In genomic region chr5:52988335-52989024, GRCh38 we compare ENCODE assay signal across 8 cellular contexts. TPM values are rescaled to one million over a fixed set of nuclear protein-coding genes. Genes with fewer than 3 reads are reported as not detected.
DNase-seq lines count a peak whose midpoint lies in the region; ATAC-seq and TF ChIP-seq lines count a peak whose summit lies in the region.

No MANE protein-coding gene starts in this region.

- intact Hi-C loops in activated CD4-positive, alpha-beta T cell treated with anti-CD3 and anti-CD28 coated beads, Interleukin-2, amount 10 ng/mL, durations not matched to agents 24 days and 14 days (cut with micrococcal nuclease), result loop anchor here (1.0 to 2.0 kb wide), 6 partner anchors 17 to 108 kb away; no protein-coding TSS in a partner anchor

- H3K4me1 Mint-ChIP-seq in activated CD4-positive, alpha-beta T cell treated with anti-CD3 and anti-CD28 coated beads, Interleukin-2, amount 10 ng/mL, durations not matched to agents 24 days and 14 days, result peaks cover 52% of the 10 kb centered on the region
- H3K4me1 Mint-ChIP-seq in T-helper 17 cell (peaks cover 22% of the 10 kb centered on the region), progenitor cell of endocrine pancreas (ENCODE audit: low read depth) (peaks cover 8% of the 10 kb centered on the region)

- no peaks in the 10 kb centered on the region for H3K27me3 ChIP-seq in gastroesophageal sphincter

- TF ChIP-seq EP300 in gastroesophageal sphincter (IDR thresholded peaks at IDR 0.05), result no peak

- no peaks in the 10 kb centered on the region for H3K9me3 Mint-ChIP-seq in activated CD4-positive, alpha-beta T cell treated with anti-CD3 and anti-CD28 coated beads, Interleukin-2, amount 10 ng/mL, durations not matched to agents 24 days and 14 days
- H3K9me3 Mint-ChIP-seq in progenitor cell of endocrine pancreas (ENCODE audit: low read depth), result no peaks in the 10 kb centered on the region

- H3K27ac Mint-ChIP-seq in activated CD4-positive, alpha-beta T cell treated with anti-CD3 and anti-CD28 coated beads, Interleukin-2, amount 10 ng/mL, durations not matched to agents 24 days and 14 days, result peak overlapping the region; percentile 62
- H3K27ac Mint-ChIP-seq in T-helper 17 cell, result no peak overlapping the region
- no peak overlapping the region for H3K27ac Mint-ChIP-seq in progenitor cell of endocrine pancreas

- peak overlapping the region; percentile 84 for H3K4me3 Mint-ChIP-seq in activated CD4-positive, alpha-beta T cell treated with anti-CD3 and anti-CD28 coated beads, Interleukin-2, amount 10 ng/mL, durations not matched to agents 24 days and 14 days
- H3K4me3 Mint-ChIP-seq in T-helper 17 cell (peak overlapping the region; percentile 91), progenitor cell of endocrine pancreas (ENCODE audit: low read depth) (peak overlapping the region; percentile 63)

- TF ChIP-seq POLR2A in gastroesophageal sphincter (IDR thresholded peaks at IDR 0.05), result no peak

- peak overlapping the region; percentile 40 to 75 for H3K4me3 ChIP-seq in gastroesophageal sphincter

- peak; percentile 36 for ATAC-seq in T-helper 17 cell
- ATAC-seq in gastroesophageal sphincter, result peak; percentile 39
- no peak for ATAC-seq in activated CD4-positive, CD25-positive, alpha-beta regulatory T cell treated with anti-CD3 and anti-CD28 coated beads, Interleukin-2, amount 50 U/mL, for 24 hours

- H3K36me3 Mint-ChIP-seq in activated CD4-positive, alpha-beta T cell treated with anti-CD3 and anti-CD28 coated beads, Interleukin-2, amount 10 ng/mL, durations not matched to agents 24 days and 14 days (ENCODE audit: low read depth), result peaks cover 12% of the 10 kb centered on the region
- peaks cover 5% of the 10 kb centered on the region for H3K36me3 Mint-ChIP-seq in T-helper 17 cell (ENCODE audit: low read depth)
- no peaks in the 10 kb centered on the region for H3K36me3 Mint-ChIP-seq in progenitor cell of endocrine pancreas (ENCODE audit: insufficient read depth)

- peaks cover 0 to 38% (median 4%) of the 10 kb centered on the region in 3 donors for H3K4me1 ChIP-seq in gastroesophageal sphincter

- no peaks in the 10 kb centered on the region for H3K36me3 ChIP-seq in gastroesophageal sphincter

- no peak for TF ChIP-seq CTCF in gastroesophageal sphincter (IDR thresholded peaks at IDR 0.05)
- TF ChIP-seq CTCF in progenitor cell of endocrine pancreas (IDR thresholded peaks at IDR 0.05; ENCODE audit: unreplicated experiment), result no peak

- no peak for DNase-seq in activated CD4-positive, alpha-beta T cell treated with anti-CD3 and anti-CD28 coated beads, Interleukin-2, amount 10 ng/mL, durations not matched to agents 24 days and 14 days
- no peak for DNase-seq in activated CD4-positive, alpha-beta T cell treated with anti-CD3 and anti-CD28 coated beads for 48 hours
- DNase-seq in T-helper 17 cell, result no peak
- no peak for DNase-seq in progenitor cell of endocrine pancreas (ENCODE audit: low spot score, unreplicated experiment)
- no peak for DNase-seq in NCI-H146 treated with DMSO at 0.1 percent for 48 hours (lab: John Stamatoyannopoulos, UW; ENCODE audit: unreplicated experiment)
- DNase-seq in Ammon's horn (ENCODE audit: low spot score), result no peak

- no peaks in the 10 kb centered on the region for H3K9me3 ChIP-seq in T-helper 17 cell (ENCODE audit: control insufficient read depth, low read length, poor library complexity, severe bottlenecking)
- no peaks in the 10 kb centered on the region for H3K9me3 ChIP-seq in gastroesophageal sphincter

- peaks cover 3% of the 10 kb centered on the region for H3K27me3 Mint-ChIP-seq in activated CD4-positive, alpha-beta T cell treated with anti-CD3 and anti-CD28 coated beads, Interleukin-2, amount 10 ng/mL, durations not matched to agents 24 days and 14 days
- H3K27me3 Mint-ChIP-seq in T-helper 17 cell, result peaks cover 6% of the 10 kb centered on the region
- peaks cover 48% of the 10 kb centered on the region for H3K27me3 Mint-ChIP-seq in progenitor cell of endocrine pancreas

- peak overlapping the region in 3 of 4 donors; percentile 75 to 82 (median 81) for H3K27ac ChIP-seq in gastroesophageal sphincter

- WGBS in gastroesophageal sphincter (ENCODE audit: low coverage in 1 of 2), 2 donors, result 20 to 23% methylated on average over 4 to 6 of the region's 16 CpGs

RNA-seq across cellular contexts. Expression of gene ITGA2, which starts 0.7 kb away (rescaled TPM):
- total RNA-seq in activated CD4-positive, alpha-beta T cell treated with anti-CD3 and anti-CD28 coated beads, Interleukin-2, amount 10 ng/mL, durations not matched to agents 24 days and 14 days, result 3.5 and 3.9 TPM in 2 replicates
- 1 to 10 TPM in 1 of 2 donors, under 1 TPM in 1; 0.62 to 1.8 TPM for total RNA-seq in T-helper 17 cell
- total RNA-seq in gastroesophageal sphincter, result 10 to 100 TPM in 2 of 4 donors, 1 to 10 TPM in 2; 1.5 to 14.6 (median 10.0) TPM
- total RNA-seq in progenitor cell of endocrine pancreas, result 5.1 and 6.6 TPM in 2 replicates

Comparison
In these comparisons a context has a peak if more than half of its experiments do, and no peak if none do; other contexts are left out.
1. ATAC-seq: peak in T-helper 17 cell (single experiment) and gastroesophageal sphincter (single experiment); none in activated CD4-positive, CD25-positive, alpha-beta regulatory T cell treated with anti-CD3 and anti-CD28 coated beads, Interleukin-2, amount 50 U/mL, for 24 hours (0 of 2).
2. Peak in every context shown above with its lines, with median percentiles within 50 percentile points of each other: H3K4me3 Mint-ChIP-seq.